ENCODE assay signal across 29 cellular contexts in genomic region chr6:9272671-9273070, GRCh38.
"Had no signal": no experiment of that assay in that cellular context is flagged by ENCODE, and none has a peak within 500 bp of the region (broad histone marks: within the 10 kb centered on the region; RNA-seq: fewer than 3 reads in every experiment).

No MANE protein-coding gene starts in this region.

- H3K27me3 ChIP-seq: adrenal gland, body of pancreas, esophagus squamous epithelium, foreskin keratinocyte, gastrocnemius medialis, heart left ventricle had no signal

- H3K27me3 Mint-ChIP-seq: activated B cell treated with CpG ODN at 0.5 μM for 24 hours; activated CD8-positive, alpha-beta T cell treated with anti-CD3 and anti-CD28 coated beads for 36 hours; activated naive CD8-positive, alpha-beta T cell; activated T-helper 17 cell treated with anti-CD3 and anti-CD28 coated beads, Interleukin-2, amount 50 U/mL, for 72 hours had no signal

- H3K4me3 ChIP-seq: adrenal gland, body of pancreas, esophagus squamous epithelium, gastrocnemius medialis, heart left ventricle had no signal

- H3K9me3 ChIP-seq: adrenal gland, esophagus squamous epithelium, gastrocnemius medialis had no signal

- H3K27ac Mint-ChIP-seq: activated B cell treated with CpG ODN at 0.5 μM for 24 hours; activated CD8-positive, alpha-beta T cell treated with anti-CD3 and anti-CD28 coated beads for 36 hours; activated naive CD8-positive, alpha-beta T cell; activated T-helper 17 cell treated with anti-CD3 and anti-CD28 coated beads, Interleukin-2, amount 50 U/mL, for 72 hours had no signal

- H3K4me3 Mint-ChIP-seq: activated B cell treated with CpG ODN at 0.5 μM for 24 hours; activated CD8-positive, alpha-beta T cell treated with anti-CD3 and anti-CD28 coated beads for 36 hours; activated naive CD8-positive, alpha-beta T cell; activated T-cell treated with anti-CD3 and anti-CD28 coated beads, Interleukin-2, amount 50 U/mL, for 4 hours; activated T-helper 17 cell treated with anti-CD3 and anti-CD28 coated beads, Interleukin-2, amount 50 U/mL, for 72 hours had no signal

- H3K4me1 ChIP-seq: body of pancreas, esophagus squamous epithelium, foreskin keratinocyte, gastrocnemius medialis, heart left ventricle had no signal

- H3K36me3 ChIP-seq: adrenal gland, esophagus squamous epithelium, gastrocnemius medialis, heart left ventricle, WERI-Rb-1 had no signal

- H3K4me1 Mint-ChIP-seq: activated B cell treated with CpG ODN at 0.5 μM for 24 hours; activated T-helper 17 cell treated with anti-CD3 and anti-CD28 coated beads, Interleukin-2, amount 50 U/mL, for 72 hours had no signal

- H3K27ac ChIP-seq: adrenal gland, body of pancreas, epithelial cell of prostate, esophagus squamous epithelium, foreskin keratinocyte, gastrocnemius medialis, heart left ventricle, WERI-Rb-1 had no signal

- DNase-seq: activated B cell treated with CpG ODN at 0.5 μM for 24 hours; activated CD4-positive, alpha-beta T cell treated with anti-CD3 and anti-CD28 coated beads for 48 hours; activated CD4-positive, alpha-beta T cell treated with anti-CD3 and anti-CD28 coated beads, Interleukin-2, amount 50 U/mL, for 1 hour; activated CD4-positive, alpha-beta T cell treated with anti-CD3 and anti-CD28 coated beads, Interleukin-2, amount 50 U/mL, for 48 hours; activated CD8-positive, alpha-beta memory T cell treated with anti-CD3 and anti-CD28 coated beads for 24 hours; activated CD8-positive, alpha-beta T cell treated with anti-CD3 and anti-CD28 coated beads for 36 hours; activated effector memory CD4-positive, alpha-beta T cell treated with Interleukin-2 at 50 U/mL for 16 hours; activated gamma-delta T cell treated with Interleukin-2 at 50 U/mL for 16 hours; activated naive CD4-positive, alpha-beta T cell treated with anti-CD3 and anti-CD28 coated beads, Interleukin-2, amount 50 U/mL, for 16 hours; activated naive CD4-positive, alpha-beta T cell treated with Interleukin-2 at 50 U/mL for 16 hours; activated T-cell treated with anti-CD3 and anti-CD28 coated beads, Interleukin-2, amount 50 U/mL, for 4 hours; adrenal gland; amygdala; aorta; body of pancreas; caudate nucleus; cortex of kidney; effector CD8-positive, alpha-beta T cell; esophagus squamous epithelium; foreskin keratinocyte; gastrocnemius medialis; glutamatergic neuron; heart left ventricle; hypothalamus; T1000; WERI-Rb-1 had no signal

- H3K9me3 Mint-ChIP-seq: activated T-helper 17 cell treated with anti-CD3 and anti-CD28 coated beads, Interleukin-2, amount 50 U/mL, for 72 hours had no signal

- H3K36me3 Mint-ChIP-seq: activated naive CD8-positive, alpha-beta T cell had no signal
